20 cellular contexts compared by ENCODE assay signal in the genomic region with DNA sequence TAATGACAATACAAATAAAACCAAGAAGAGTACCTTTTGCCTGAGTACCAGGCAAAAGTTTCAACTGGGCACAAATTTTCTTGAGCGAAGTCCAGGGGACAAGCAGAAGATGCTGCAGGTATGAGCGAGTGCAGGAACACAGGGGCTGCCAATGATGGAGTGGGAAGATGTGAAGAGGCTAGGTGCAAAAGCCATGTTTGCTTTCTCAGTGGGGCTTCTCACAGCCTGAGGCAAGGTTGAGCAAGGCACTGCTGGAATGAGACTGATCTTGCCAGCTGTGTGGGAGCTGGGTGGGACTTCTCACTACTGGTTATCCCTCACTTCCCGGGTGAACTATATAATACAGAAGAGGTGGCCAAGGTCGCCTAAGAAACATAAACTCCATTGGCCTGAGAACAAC.
DNase-seq lines count a peak whose midpoint lies in the region; ATAC-seq lines count a peak whose summit lies in the region.
"Had no signal": no experiment of that assay in that cellular context is flagged by ENCODE, and none has a peak within 500 bp of the region (broad histone marks: within the 10 kb centered on the region; RNA-seq: fewer than 3 reads in every experiment).

No MANE protein-coding gene starts in this region.

- no peaks in the 10 kb centered on the region for H3K4me1 Mint-ChIP-seq in T-helper 17 cell
- H3K4me1 Mint-ChIP-seq: B cell had no signal

- H3K9ac ChIP-seq in adipocyte (ENCODE audit: low read length): no peak overlapping the region

- no peaks in the 10 kb centered on the region for H3K4me1 ChIP-seq in adipocyte (ENCODE audit: control insufficient read depth, insufficient read depth, low read length)
- H3K4me1 ChIP-seq: A549, Peyer's patch, SJSA1 had no signal

- ATAC-seq in HG02938 (IDR thresholded peaks at IDR 0.05; ENCODE audit: unreplicated experiment) (no peak), T-helper 17 cell (no peak)
- ATAC-seq: A549 had no signal

- H3K36me3 Mint-ChIP-seq in T-helper 17 cell (ENCODE audit: low read depth): no peaks in the 10 kb centered on the region

- no peaks in the 10 kb centered on the region for H3K27me3 Mint-ChIP-seq in T-helper 17 cell
- H3K27me3 Mint-ChIP-seq: B cell had no signal

- H3K4me3 Mint-ChIP-seq in T-helper 17 cell: no peak overlapping the region
- H3K4me3 Mint-ChIP-seq: B cell; T-helper 1 cell treated with Interleukin-12 subunit alpha and Interleukin-12 subunit beta and Interleukin-4 antibody, amounts not matched to agents 30 μg/mL and 1 μg/mL, for 36 hours had no signal

- H3K27me3 ChIP-seq in adipocyte (replicated peaks; ENCODE audit: control insufficient read depth, insufficient read depth, low read length) (no peaks in the 10 kb centered on the region), MG63 (no peaks in the 10 kb centered on the region)
- H3K27me3 ChIP-seq: Peyer's patch, SJSA1 had no signal

- H3K36me3 ChIP-seq in adipocyte (ENCODE audit: control insufficient read depth, insufficient read depth, low read length, severe bottlenecking): no peaks in the 10 kb centered on the region
- H3K36me3 ChIP-seq in MG63: no peaks in the 10 kb centered on the region
- H3K36me3 ChIP-seq: Peyer's patch, SJSA1 had no signal

- H3K27ac Mint-ChIP-seq in T-helper 17 cell: no peak overlapping the region
- H3K27ac Mint-ChIP-seq: B cell; T-helper 1 cell treated with Interleukin-12 subunit alpha and Interleukin-12 subunit beta and Interleukin-4 antibody, amounts not matched to agents 30 μg/mL and 1 μg/mL, for 36 hours had no signal

- H3K4me3 ChIP-seq in adipocyte (ENCODE audit: low read length) (no peak overlapping the region), MG63 (no peak overlapping the region)
- H3K4me3 ChIP-seq: A549, Peyer's patch, SJSA1 had no signal

- peak; percentile 79 for DNase-seq in ELF-1 (ENCODE audit: low read depth, low spot score)
- DNase-seq in NCI-H146 treated with DMSO at 0.1 percent for 48 hours (lab: John Stamatoyannopoulos, UW; ENCODE audit: unreplicated experiment): peak; percentile 15
- DNase-seq in adipocyte (ENCODE audit: low read depth): peak; percentile 7
- DNase-seq in iPS-NIHi11 (ENCODE audit: low spot score): peak; percentile 8
- DNase-seq in MG63: no peak
- no peak for DNase-seq in T-helper 17 cell
- DNase-seq: EL, Kasumi-1, MM.1S, NCI-H1048, NCI-H1436 treated with DMSO at 0.1 percent for 48 hours, NCI-H2029 treated with DMSO at 0.1 percent for 48 hours, NCI-H510A, NCI-H82, Peyer's patch had no signal

- peaks cover 8% of the 10 kb centered on the region for H3K9me3 ChIP-seq in adipocyte (ENCODE audit: control insufficient read depth, low read length)
- no peaks in the 10 kb centered on the region; the same call in 1 of the 2 replicates for H3K9me3 ChIP-seq in MG63
- no peaks in the 10 kb centered on the region for H3K9me3 ChIP-seq in T-helper 17 cell (ENCODE audit: control insufficient read depth, low read length, poor library complexity, severe bottlenecking)
- H3K9me3 ChIP-seq: A549, Peyer's patch, SJSA1 had no signal

Comparison
In these comparisons a context has a peak if more than half of its experiments do, and no peak if none do; other contexts are left out.
1. DNase-seq: peak in ELF-1 (single experiment), NCI-H146 treated with DMSO at 0.1 percent for 48 hours (single experiment), adipocyte (single experiment) and iPS-NIHi11 (single experiment); none in MG63 (single experiment) and T-helper 17 cell (0 of 3).